15 cellular contexts compared by ENCODE assay signal in the genomic region with DNA sequence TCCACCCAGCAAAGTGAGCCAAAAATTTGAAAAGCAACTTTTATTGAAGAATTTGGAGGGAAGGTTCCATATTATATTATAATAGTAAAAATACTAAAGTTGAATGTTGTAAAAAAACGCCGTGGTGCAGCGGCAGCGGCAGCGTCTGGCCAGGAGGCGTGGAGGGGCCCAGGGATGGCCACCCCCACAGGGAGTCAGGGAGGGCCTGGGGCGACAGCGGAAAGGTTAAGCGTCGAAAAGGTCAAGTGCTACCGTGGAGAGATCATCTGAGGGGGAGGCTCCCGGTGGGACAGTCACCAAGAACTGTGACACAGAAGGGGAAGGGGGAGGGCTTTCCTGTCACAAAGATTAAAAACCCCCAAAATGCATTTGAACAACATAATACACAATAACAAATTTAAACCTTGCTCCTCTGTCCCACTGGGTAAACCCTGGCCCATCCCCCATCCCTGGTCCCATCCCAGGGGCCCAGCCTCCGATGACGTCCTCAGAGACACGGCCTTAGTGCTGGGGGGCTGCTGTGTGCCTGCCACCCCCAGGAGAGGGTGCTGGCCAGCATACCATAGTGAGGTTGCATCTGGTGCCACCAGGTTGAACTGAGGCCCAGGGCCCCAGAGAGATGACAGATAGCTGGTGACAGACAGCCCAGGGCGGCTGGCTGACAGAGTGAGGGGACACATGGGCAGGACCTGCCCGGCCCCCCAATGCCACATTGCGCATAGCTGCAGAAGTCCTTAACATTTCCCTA. TPM values are rescaled to one million over a fixed set of nuclear protein-coding genes. Genes with fewer than 3 reads are reported as not detected.
A peak's percentile ranks its signal among the peaks of the same experiment; 100 is the strongest.
DNase-seq lines count a peak whose midpoint lies in the region; ATAC-seq and TF ChIP-seq lines count a peak whose summit lies in the region.
"Had no signal": no experiment of that assay in that cellular context is flagged by ENCODE, and none has a peak within 500 bp of the region (broad histone marks: within the 10 kb centered on the region; RNA-seq: fewer than 3 reads in every experiment).

No MANE protein-coding gene starts in this region.

- H3K9me3 Mint-ChIP-seq in Calu3 (ENCODE audit: low read depth, unreplicated experiment) (no peaks in the 10 kb centered on the region), glutamatergic neuron (ENCODE audit: unreplicated experiment) (peaks cover 23% of the 10 kb centered on the region)
- H3K9me3 Mint-ChIP-seq in activated CD8-positive, alpha-beta T cell treated with anti-CD3 and anti-CD28 coated beads, Interleukin-2, amount 10 ng/mL, durations not matched to agents 7 days and 5 days (ENCODE audit: insufficient read depth) = no peaks in the 10 kb centered on the region

- H3K4me3 ChIP-seq in upper lobe of right lung = no peak overlapping the region
- H3K4me3 ChIP-seq: sigmoid colon, thyroid gland had no signal

- H3K4me1 Mint-ChIP-seq in Calu3 (ENCODE audit: low read depth, unreplicated experiment) = no peaks in the 10 kb centered on the region
- peaks cover 6% of the 10 kb centered on the region for H3K4me1 Mint-ChIP-seq in activated CD8-positive, alpha-beta T cell treated with anti-CD3 and anti-CD28 coated beads, Interleukin-2, amount 10 ng/mL, durations not matched to agents 7 days and 5 days (ENCODE audit: low read depth)
- peaks cover 10% of the 10 kb centered on the region for H3K4me1 Mint-ChIP-seq in glutamatergic neuron (ENCODE audit: low read depth, unreplicated experiment)

- H3K27me3 ChIP-seq in upper lobe of right lung = no peaks in the 10 kb centered on the region
- H3K27me3 ChIP-seq: sigmoid colon, thyroid gland had no signal

- POLR2A ChIA-PET in activated CD8-positive, alpha-beta T cell treated with anti-CD3 and anti-CD28 coated beads, Interleukin-2, amount 10 ng/mL, durations not matched to agents 7 days and 5 days (lab: Charles Lee) = interaction anchor here (1.0 to 1.2 kb wide), 2 partner anchors 31 to 56 kb away, joined by 3 to 4 read pairs; partner anchors contain the start of gene ZBTB42

- no peaks in the 10 kb centered on the region for H3K27me3 Mint-ChIP-seq in Calu3 (ENCODE audit: unreplicated experiment)
- H3K27me3 Mint-ChIP-seq in activated CD8-positive, alpha-beta T cell treated with anti-CD3 and anti-CD28 coated beads, Interleukin-2, amount 10 ng/mL, durations not matched to agents 7 days and 5 days (ENCODE audit: low read depth) = no peaks in the 10 kb centered on the region
- peaks cover 12% of the 10 kb centered on the region for H3K27me3 Mint-ChIP-seq in glutamatergic neuron (ENCODE audit: unreplicated experiment)
- H3K27me3 Mint-ChIP-seq: naive B cell had no signal

- intact Hi-C loops in Calu3 (cut with micrococcal nuclease; ENCODE audit: unreplicated experiment) (no loop called here), upper lobe of right lung (cut with DNase I) (no loop called here)

- BruUV-seq in Calu3 (replicated peaks; lab: Mats Ljungman, UMichigan) = TSS peak; percentile 79

- peak overlapping the region; percentile 46; the same call in 1 of the 2 replicates for H3K27ac ChIP-seq in 22Rv1
- no peak overlapping the region for H3K27ac ChIP-seq in upper lobe of right lung
- H3K27ac ChIP-seq: parathyroid adenoma had no signal

- no peak for ATAC-seq in activated CD8-positive, alpha-beta T cell treated with anti-CD3 and anti-CD28 coated beads, Interleukin-2, amount 10 ng/mL, durations not matched to agents 7 days and 5 days
- ATAC-seq in HG03342 (IDR thresholded peaks at IDR 0.05; ENCODE audit: unreplicated experiment) (no peak), GM21723 (IDR thresholded peaks at IDR 0.05; ENCODE audit: unreplicated experiment) (no peak), GM21737 (IDR thresholded peaks at IDR 0.05; ENCODE audit: unreplicated experiment) (no peak), upper lobe of right lung (no peak)

- H3K27ac Mint-ChIP-seq in Calu3 (ENCODE audit: unreplicated experiment) = no peak overlapping the region
- H3K27ac Mint-ChIP-seq in activated CD8-positive, alpha-beta T cell treated with anti-CD3 and anti-CD28 coated beads, Interleukin-2, amount 10 ng/mL, durations not matched to agents 7 days and 5 days = peak overlapping the region; percentile 54
- peak overlapping the region; percentile 79 for H3K27ac Mint-ChIP-seq in glutamatergic neuron (ENCODE audit: unreplicated experiment)

- CTCF ChIA-PET in Calu3 (lab: Charles Lee) = interaction anchor here (1.5 kb wide), 1 partner anchor 51 kb away, joined by 9 read pairs; no protein-coding TSS in a partner anchor
- CTCF ChIA-PET in activated CD8-positive, alpha-beta T cell treated with anti-CD3 and anti-CD28 coated beads, Interleukin-2, amount 10 ng/mL, durations not matched to agents 7 days and 5 days (lab: Charles Lee) = interaction anchor here (1.0 to 6.6 kb wide), 17 partner anchors 10 to 86 kb away, joined by 3 to 78 read pairs (median 6); partner anchors contain the start of genes ADSS1 and SIVA1

- TF ChIP-seq CTCF in 22Rv1 (IDR thresholded peaks at IDR 0.05) (no peak), Calu3 (IDR thresholded peaks at IDR 0.05; ENCODE audit: unreplicated experiment) (no peak), glutamatergic neuron (IDR thresholded peaks at IDR 0.05; ENCODE audit: partially characterized antibody, unreplicated experiment) (no peak), upper lobe of right lung (IDR thresholded peaks at IDR 0.05) (no peak)

- peaks cover 12% of the 10 kb centered on the region for H3K4me1 ChIP-seq in upper lobe of right lung

- no peak overlapping the region for H3K4me3 Mint-ChIP-seq in Calu3 (ENCODE audit: low read depth, unreplicated experiment)
- no peak overlapping the region for H3K4me3 Mint-ChIP-seq in activated CD8-positive, alpha-beta T cell treated with anti-CD3 and anti-CD28 coated beads, Interleukin-2, amount 10 ng/mL, durations not matched to agents 7 days and 5 days
- H3K4me3 Mint-ChIP-seq in glutamatergic neuron (ENCODE audit: unreplicated experiment) = peak overlapping the region; percentile 28

- H3K9me3 ChIP-seq in upper lobe of right lung = no peaks in the 10 kb centered on the region
- H3K9me3 ChIP-seq: sigmoid colon, thyroid gland had no signal

- DNase-seq in Calu3 = no peak
- no peak for DNase-seq in activated CD8-positive, alpha-beta T cell treated with anti-CD3 and anti-CD28 coated beads, Interleukin-2, amount 10 ng/mL, durations not matched to agents 7 days and 5 days
- no peak for DNase-seq in glutamatergic neuron
- no peak for DNase-seq in upper lobe of right lung
- DNase-seq: activated CD4-positive, alpha-beta T cell treated with anti-CD3 and anti-CD28 coated beads, Interleukin-2, amount 50 U/mL, for 1 hour; activated CD8-positive, alpha-beta memory T cell treated with anti-CD3 and anti-CD28 coated beads, Interleukin-2, amount 50 U/mL, for 48 hours; aorta; naive B cell; sigmoid colon had no signal

- H3K36me3 ChIP-seq in upper lobe of right lung = peaks cover 41% of the 10 kb centered on the region

- H3K36me3 Mint-ChIP-seq in Calu3 (ENCODE audit: insufficient read depth, unreplicated experiment) (peaks cover 35% of the 10 kb centered on the region), glutamatergic neuron (ENCODE audit: unreplicated experiment) (peaks cover 12% of the 10 kb centered on the region)
- H3K36me3 Mint-ChIP-seq in activated CD8-positive, alpha-beta T cell treated with anti-CD3 and anti-CD28 coated beads, Interleukin-2, amount 10 ng/mL, durations not matched to agents 7 days and 5 days (ENCODE audit: low read depth) = peaks cover 37% of the 10 kb centered on the region

RNA-seq across cellular contexts. Expression of gene SIVA1, which starts 16.6 kb away (rescaled TPM):
- 72.3 and 73.3 TPM in 2 replicates for total RNA-seq in Calu3 (2022)
- total RNA-seq in activated CD8-positive, alpha-beta T cell treated with anti-CD3 and anti-CD28 coated beads, Interleukin-2, amount 10 ng/mL, durations not matched to agents 7 days and 5 days = 100 to 1,000 TPM; 175 to 186 TPM
- total RNA-seq in glutamatergic neuron (ENCODE audit: unreplicated experiment) = 30.5 TPM
- total RNA-seq in upper lobe of right lung = 66.1 TPM

RNA-seq across cellular contexts. Expression of gene AKT1, which starts 26.1 kb away (rescaled TPM):
- 118 and 120 TPM in 2 replicates for total RNA-seq in Calu3 (2022)
- total RNA-seq in activated CD8-positive, alpha-beta T cell treated with anti-CD3 and anti-CD28 coated beads, Interleukin-2, amount 10 ng/mL, durations not matched to agents 7 days and 5 days = 100 to 1,000 TPM; 217 to 222 TPM
- total RNA-seq in glutamatergic neuron (ENCODE audit: unreplicated experiment) = 300 TPM
- 174 TPM for total RNA-seq in upper lobe of right lung

RNA-seq across cellular contexts. Expression of gene ZBTB42, which starts 31.4 kb away (rescaled TPM):
- total RNA-seq in Calu3 (2022) (11.8 and 13.9 TPM in 2 replicates), glutamatergic neuron (ENCODE audit: unreplicated experiment) (6.0 TPM), upper lobe of right lung (12.3 TPM)
- 1 to 10 TPM; 5.3 TPM for total RNA-seq in activated CD8-positive, alpha-beta T cell treated with anti-CD3 and anti-CD28 coated beads, Interleukin-2, amount 10 ng/mL, durations not matched to agents 7 days and 5 days

RNA-seq across cellular contexts. Expression of gene ADSS1, which starts 45.5 kb away (rescaled TPM):
- total RNA-seq in Calu3 (2022) (8.6 and 10.0 TPM in 2 replicates), glutamatergic neuron (ENCODE audit: unreplicated experiment) (45.1 TPM), upper lobe of right lung (5.5 TPM)
- total RNA-seq in activated CD8-positive, alpha-beta T cell treated with anti-CD3 and anti-CD28 coated beads, Interleukin-2, amount 10 ng/mL, durations not matched to agents 7 days and 5 days = 1 to 10 TPM; 1.8 TPM
